Comparison of ENCODE assay signal across 8 cellular contexts in genomic region chr11:64241430-64242153, GRCh38. TPM values are rescaled to one million over a fixed set of nuclear protein-coding genes. Genes with fewer than 3 reads are reported as not detected.
DNase-seq lines count a peak whose midpoint lies in the region; ATAC-seq and TF ChIP-seq lines count a peak whose summit lies in the region.

No MANE protein-coding gene starts in this region.

- peak overlapping the region; percentile 95 for H3K9ac ChIP-seq in adipocyte (ENCODE audit: low read length)

- H3K27ac ChIP-seq in psoas muscle = peak overlapping the region; percentile 99
- H3K27ac ChIP-seq in urinary bladder (ENCODE audit: low read depth) = peak overlapping the region; percentile 99

- H3K4me1 ChIP-seq in adipocyte (ENCODE audit: control insufficient read depth, insufficient read depth, low read length) = peaks cover 35% of the 10 kb centered on the region
- H3K4me1 ChIP-seq in psoas muscle = peaks cover 31% of the 10 kb centered on the region
- H3K4me1 ChIP-seq in urinary bladder (ENCODE audit: insufficient read depth) = no peaks in the 10 kb centered on the region

- peaks cover 32% of the 10 kb centered on the region for H3K36me3 ChIP-seq in adipocyte (ENCODE audit: control insufficient read depth, insufficient read depth, low read length, severe bottlenecking)
- peaks cover 0 to 40% of the 10 kb centered on the region in 2 donors for H3K36me3 ChIP-seq in psoas muscle (ENCODE audit: insufficient read depth in 1 of 2, low read depth in 1 of 2)
- H3K36me3 ChIP-seq in urinary bladder (ENCODE audit: insufficient read depth) = no peaks in the 10 kb centered on the region

- 0 to 1% (median 1%) methylated on average over 36 to 53 of the region's 53 CpGs for WGBS in psoas muscle, 3 donors
- under 1% methylated on average over 53 of the region's 53 CpGs for WGBS in urinary bladder

- intact Hi-C loops in left ventricle myocardium superior (cut with micrococcal nuclease) = no loop called here
- intact Hi-C loops in psoas muscle (cut with DNase I) = no loop called here

- peak; percentile 12 for TF ChIP-seq CTCF in GM12873 (IDR thresholded peaks at IDR 0.05; ENCODE audit: insufficient read depth, low read depth, low read length, missing control alignments)
- no peak for TF ChIP-seq CTCF in psoas muscle (IDR thresholded peaks at IDR 0.05)

- H3K9me3 ChIP-seq in adipocyte (ENCODE audit: control insufficient read depth, low read length) (no peaks in the 10 kb centered on the region), psoas muscle (no peaks in the 10 kb centered on the region)

- H3K27me3 ChIP-seq in adipocyte (replicated peaks; ENCODE audit: control insufficient read depth, insufficient read depth, low read length) (no peaks in the 10 kb centered on the region), psoas muscle (ENCODE audit: insufficient read depth in 3 of 3, low read length in 2 of 3) (no peaks in the 10 kb centered on the region)

- DNase-seq in NCI-H1417 treated with DMSO at 0.1 percent for 48 hours (lab: John Stamatoyannopoulos, UW) (peak; percentile 96), SW 1271 (lab: John Stamatoyannopoulos, UW) (peak; percentile 91 to 95), adipocyte (ENCODE audit: low read depth) (peak; percentile 100), left ventricle myocardium superior (peak; percentile 100), psoas muscle (peak; percentile 100)

- ATAC-seq in HG02759 (IDR thresholded peaks at IDR 0.05; ENCODE audit: unreplicated experiment) (peak; percentile 4), left ventricle myocardium superior (peak; percentile 12), psoas muscle (peak; percentile 1 to 11 (median 3))

- peak overlapping the region; percentile 90 for H3K4me3 ChIP-seq in adipocyte (ENCODE audit: low read length)
- peak overlapping the region; percentile 93 for H3K4me3 ChIP-seq in psoas muscle
- peak overlapping the region; percentile 81 for H3K4me3 ChIP-seq in urinary bladder (ENCODE audit: low read depth, low read length)

RNA-seq across cellular contexts. Expression of gene FKBP2, which starts 0.7 kb away (rescaled TPM):
- 50.0 TPM for total RNA-seq in left ventricle myocardium superior
- total RNA-seq in psoas muscle = 10 to 100 TPM; 17.8 to 26.6 (median 22.3) TPM
- polyA plus RNA-seq in psoas muscle = 100 to 1,000 TPM in 1 of 3 donors, 10 to 100 TPM in 2; 45.4 to 228 (median 85.1) TPM
- 29.2 TPM for total RNA-seq in urinary bladder
- 167 TPM for polyA plus RNA-seq in urinary bladder

RNA-seq across cellular contexts. Expression of gene PPP1R14B, which starts 5.2 kb away (rescaled TPM):
- 132 TPM for total RNA-seq in left ventricle myocardium superior
- 100 to 1,000 TPM; 129 to 395 (median 209) TPM for total RNA-seq in psoas muscle
- polyA plus RNA-seq in psoas muscle = 100 to 1,000 TPM; 206 to 522 (median 236) TPM
- 31.6 TPM for total RNA-seq in urinary bladder
- 62.8 TPM for polyA plus RNA-seq in urinary bladder

RNA-seq across cellular contexts. Expression of gene VEGFB, which starts 7.2 kb away (rescaled TPM):
- total RNA-seq in left ventricle myocardium superior = 305 TPM
- total RNA-seq in psoas muscle = 100 to 1,000 TPM in 2 of 4 donors, 10 to 100 TPM in 2; 77.0 to 125 (median 103) TPM
- 100 to 1,000 TPM in 1 of 3 donors, 10 to 100 TPM in 2; 80.4 to 104 (median 100.0) TPM for polyA plus RNA-seq in psoas muscle
- 18.9 TPM for total RNA-seq in urinary bladder
- polyA plus RNA-seq in urinary bladder = 123 TPM

RNA-seq across cellular contexts. Expression of gene PLCB3, which starts 9.7 kb away (rescaled TPM):
- total RNA-seq in left ventricle myocardium superior (12.0 TPM), psoas muscle (10 to 100 TPM in 1 of 4 donors, 1 to 10 TPM in 3; 5.9 to 10.4 (median 8.2) TPM), urinary bladder (14.8 TPM)
- polyA plus RNA-seq in psoas muscle (1 to 10 TPM; 3.8 to 4.7 (median 4.6) TPM), urinary bladder (18.2 TPM)

RNA-seq across cellular contexts. Expression of gene DNAJC4, which starts 11.2 kb away (rescaled TPM):
- total RNA-seq in left ventricle myocardium superior (59.1 TPM), psoas muscle (10 to 100 TPM; 22.9 to 45.8 (median 30.5) TPM), urinary bladder (10.7 TPM)
- polyA plus RNA-seq in psoas muscle (10 to 100 TPM; 29.3 to 39.7 (median 29.6) TPM), urinary bladder (57.6 TPM)

Comparison
In these comparisons a context has a peak if more than half of its experiments do, and no peak if none do; other contexts are left out.
1. Peak in every context shown above with its lines: DNase-seq, ATAC-seq, H3K4me3 ChIP-seq and H3K27ac ChIP-seq.